Comparison of ENCODE assay signal across 19 cellular contexts in genomic region chr4:127888559-127888958, GRCh38.
"Had no signal": no experiment of that assay in that cellular context is flagged by ENCODE, and none has a peak within 500 bp of the region (broad histone marks: within the 10 kb centered on the region; RNA-seq: fewer than 3 reads in every experiment).

No MANE protein-coding gene starts in this region.

- H3K4me1 ChIP-seq: parathyroid adenoma, sigmoid colon, spleen, testis, upper lobe of right lung had no signal

- H3K4me3 ChIP-seq: cardiac muscle cell, dorsolateral prefrontal cortex, mucosa of descending colon, sigmoid colon, spleen, testis, upper lobe of right lung had no signal

- ATAC-seq: activated CD4-positive, alpha-beta T cell treated with anti-CD3 and anti-CD28 coated beads for 36 hours; activated CD8-positive, alpha-beta memory T cell treated with anti-CD3 and anti-CD28 coated beads, Interleukin-2, amount 10 ng/mL, durations not matched to agents 7 days and 5 days; left lobe of liver; mucosa of descending colon; naive thymus-derived CD8-positive, alpha-beta T cell; upper lobe of right lung had no signal

- H3K27me3 ChIP-seq: cardiac muscle cell, dorsolateral prefrontal cortex, sigmoid colon, spleen, testis, upper lobe of right lung had no signal

- H3K9ac ChIP-seq: parathyroid adenoma had no signal

- H3K79me2 ChIP-seq: parathyroid adenoma had no signal

- H3K36me3 ChIP-seq: sigmoid colon, upper lobe of right lung had no signal

- H3K9me3 ChIP-seq: mucosa of descending colon, sigmoid colon, spleen, testis, upper lobe of right lung had no signal

- FAIRE-seq: keratinocyte had no signal

- H2AFZ ChIP-seq: parathyroid adenoma had no signal

- DNase-seq: activated CD4-positive, alpha-beta memory T cell treated with anti-CD3 and anti-CD28 coated beads for 36 hours; activated CD4-positive, alpha-beta T cell treated with anti-CD3 and anti-CD28 coated beads for 36 hours; activated CD8-positive, alpha-beta memory T cell treated with anti-CD3 and anti-CD28 coated beads, Interleukin-2, amount 10 ng/mL, durations not matched to agents 7 days and 5 days; activated naive CD4-positive, alpha-beta T cell treated with anti-CD3 and anti-CD28 coated beads, Interleukin-2, amount 10 ng/mL, durations not matched to agents 7 days and 5 days; activated T-cell treated with anti-CD3 and anti-CD28 coated beads, Interleukin-2, amount 50 U/mL, for 1 hour; dorsolateral prefrontal cortex; erythroblast; hippocampal formation; mammary epithelial cell; mucosa of descending colon; naive thymus-derived CD8-positive, alpha-beta T cell; sigmoid colon; spleen; testis; upper lobe of right lung had no signal

- H3K27ac ChIP-seq: cardiac muscle cell, dorsolateral prefrontal cortex, parathyroid adenoma, sigmoid colon, spleen, testis, upper lobe of right lung had no signal
